In genomic region chr7:65951837-65952578, GRCh38 we compare ENCODE assay signal across 1 cellular context.
TF ChIP-seq lines count a peak whose summit lies in the region.

No MANE protein-coding gene starts in this region.

TF ChIP-seq in IMR-90, 13 proteins besides CTCF, POLR2A, EP300 and RAD21 (continued from another document):
- TF ChIP-seq USF2 (IDR thresholded peaks at IDR 0.05; ENCODE audit: low read depth, low read length) (no peak), BHLHE40 (IDR thresholded peaks at IDR 0.05; ENCODE audit: low read depth, low read length) (no peak), RCOR1 (IDR thresholded peaks at IDR 0.05; ENCODE audit: insufficient replicate concordance, low read length) (no peak), MAZ (IDR thresholded peaks at IDR 0.05; ENCODE audit: borderline replicate concordance, low read depth, low read length) (no peak), NFE2L2 (IDR thresholded peaks at IDR 0.05; ENCODE audit: low read depth, low read length) (no peak), FOS (IDR thresholded peaks at IDR 0.05; ENCODE audit: low read depth, low read length) (no peak)
